Comparison of ENCODE assay signal across 12 cellular contexts in genomic region chr5:73234156-73234555, GRCh38.
DNase-seq lines count a peak whose midpoint lies in the region; ATAC-seq, FAIRE-seq and TF ChIP-seq lines count a peak whose summit lies in the region.
"Had no signal": no experiment of that assay in that cellular context is flagged by ENCODE, and none has a peak within 500 bp of the region (broad histone marks: within the 10 kb centered on the region; RNA-seq: fewer than 3 reads in every experiment).

No MANE protein-coding gene starts in this region.

- no peaks in the 10 kb centered on the region for H3K36me3 Mint-ChIP-seq in astrocyte (ENCODE audit: low read depth, unreplicated experiment)

- peak overlapping the region; percentile 85 for H3K4me2 ChIP-seq in astrocyte (ENCODE audit: low read length)
- peak overlapping the region; percentile 58 for H3K4me2 ChIP-seq in keratinocyte (ENCODE audit: control insufficient read depth, extremely low read depth, insufficient read depth, low read depth, low read length)

- TF ChIP-seq CTCF in astrocyte (IDR thresholded peaks at IDR 0.05; ENCODE audit: insufficient read depth, low read depth, low read length) (no peak), keratinocyte (optimal IDR thresholded peaks at IDR 0.05 in 1 of 3, IDR thresholded peaks at IDR 0.05 in 1 of 3, conservative IDR thresholded peaks at IDR 0.05 in 1 of 3; ENCODE audit: extremely low read depth in 1 of 3, insufficient read depth in 2 of 3, low read length in 3 of 3) (no peak), gastrocnemius medialis (IDR thresholded peaks at IDR 0.05 in 4 of 5, conservative IDR thresholded peaks at IDR 0.05 in 1 of 5) (no peak), kidney (IDR thresholded peaks at IDR 0.05; ENCODE audit: borderline replicate concordance, extremely low read depth, insufficient read depth) (no peak)

- H3K27me3 ChIP-seq in H7 (ENCODE audit: control insufficient read depth, insufficient read depth, low read length) (peaks cover 74% of the 10 kb centered on the region), astrocyte (ENCODE audit: insufficient read depth, low read length) (peaks cover 10% of the 10 kb centered on the region), keratinocyte (ENCODE audit: control insufficient read depth, extremely low read depth, insufficient read depth, low read length) (no peaks in the 10 kb centered on the region), gastrocnemius medialis (peaks cover 50 to 75% (median 58%) of the 10 kb centered on the region in 3 donors)

- peaks cover 16% of the 10 kb centered on the region for H3K4me1 ChIP-seq in astrocyte (ENCODE audit: insufficient read depth, low read length)
- peaks cover 22% of the 10 kb centered on the region for H3K4me1 ChIP-seq in keratinocyte (ENCODE audit: control insufficient read depth, extremely low read depth, insufficient read depth, low read length)
- peaks cover 8 to 13% of the 10 kb centered on the region in 2 donors for H3K4me1 ChIP-seq in gastrocnemius medialis
- H3K4me1 ChIP-seq in kidney (ENCODE audit: control insufficient read depth in 1 of 2, insufficient read depth in 1 of 2, low read depth in 1 of 2, low read length in 2 of 2) = peaks cover 0 to 2% of the 10 kb centered on the region in 2 donors

- H3K27ac Mint-ChIP-seq in astrocyte (ENCODE audit: unreplicated experiment) = no peak overlapping the region

- no peak for FAIRE-seq in astrocyte (lab: Jason Lieb, UNC)
- no peak for FAIRE-seq in keratinocyte (lab: Jason Lieb, UNC)
- FAIRE-seq in kidney (lab: Jason Lieb, UNC) = no peak
- FAIRE-seq: colon, GM18507 had no signal

- TF ChIP-seq POLR2A in gastrocnemius medialis (IDR thresholded peaks at IDR 0.05) = no peak

- no peaks in the 10 kb centered on the region for H3K9me3 Mint-ChIP-seq in astrocyte (ENCODE audit: unreplicated experiment)

- peaks cover 57% of the 10 kb centered on the region for H3K27me3 Mint-ChIP-seq in astrocyte (ENCODE audit: low read depth, unreplicated experiment)

- H3K9ac ChIP-seq in astrocyte (ENCODE audit: low read length) (peak overlapping the region; percentile 62), keratinocyte (ENCODE audit: control insufficient read depth, extremely low read depth, insufficient read depth, low read length) (no peak overlapping the region), kidney (ENCODE audit: low read length in 2 of 2) (no peak overlapping the region)

- H3K27ac ChIP-seq in astrocyte (ENCODE audit: low read depth, low read length) (no peak overlapping the region), keratinocyte (ENCODE audit: control insufficient read depth, insufficient read depth, low read length) (no peak overlapping the region), gastrocnemius medialis (no peak overlapping the region), kidney (ENCODE audit: low read depth in 2 of 2, low read length in 2 of 2) (no peak overlapping the region)
- H3K27ac ChIP-seq: thyroid gland had no signal

- H2AFZ ChIP-seq in astrocyte (ENCODE audit: low read depth, low read length) = peak overlapping the region; percentile 91
- H2AFZ ChIP-seq in keratinocyte (ENCODE audit: control insufficient read depth, low read length) = peak overlapping the region; percentile 77

- H3K79me2 ChIP-seq in astrocyte (ENCODE audit: insufficient read depth, low read length) = no peaks in the 10 kb centered on the region
- no peaks in the 10 kb centered on the region for H3K79me2 ChIP-seq in keratinocyte (ENCODE audit: control insufficient read depth, insufficient read depth, low read length)

- dilution Hi-C loops in keratinocyte (cut with MboI; ENCODE audit: extremely low pct_ligation_motif_present, low sequenced_read_pairs) = no loop called here

- no peak overlapping the region for H3K4me3 Mint-ChIP-seq in astrocyte (ENCODE audit: unreplicated experiment)

- intact Hi-C loops in gastrocnemius medialis (cut with DNase I; ENCODE audit: low total_unique reads) = no loop called here
- intact Hi-C loops in kidney (cut with DNase I) = no loop called here

- in situ Hi-C loops in gastrocnemius medialis (cut with MboI; ENCODE audit: low sequenced_read_pairs in 4 of 4) = no loop called here

- DNase-seq in H7 (peak; percentile 77), astrocyte (ENCODE audit: low read depth) (no peak), keratinocyte (ENCODE audit: low read depth, low spot score) (no peak), gastrocnemius medialis (no peak), kidney (no peak), hepatic stellate cell (ENCODE audit: low spot score) (no peak), LoVo (ENCODE audit: low spot score) (no peak)
- DNase-seq: NCI-H748 treated with DMSO at 0.1 percent for 48 hours, thyroid gland had no signal

- H3K9me3 ChIP-seq in astrocyte (ENCODE audit: insufficient read depth, low read depth, low read length) = no peaks in the 10 kb centered on the region
- no peaks in the 10 kb centered on the region for H3K9me3 ChIP-seq in keratinocyte (ENCODE audit: control insufficient read depth, low read depth, low read length)
- no peaks in the 10 kb centered on the region for H3K9me3 ChIP-seq in gastrocnemius medialis
- H3K9me3 ChIP-seq in kidney (ENCODE audit: control insufficient read depth in 1 of 2, low read length in 2 of 2) = no peaks in the 10 kb centered on the region
- H3K9me3 ChIP-seq: thyroid gland had no signal

- no peaks in the 10 kb centered on the region for H4K20me1 ChIP-seq in astrocyte (ENCODE audit: insufficient read depth, low read length)
- H4K20me1 ChIP-seq in keratinocyte (ENCODE audit: control insufficient read depth, extremely low read depth, insufficient read depth, low read length) = no peaks in the 10 kb centered on the region

- no peaks in the 10 kb centered on the region for H3K9me1 ChIP-seq in keratinocyte (ENCODE audit: control insufficient read depth, extremely low read depth, insufficient read depth, low read length)

- H3K4me3 ChIP-seq in H7 (ENCODE audit: insufficient read depth, low read depth, low read length) (peak overlapping the region; percentile 28), astrocyte (ENCODE audit: insufficient read depth, low read depth, low read length) (peak overlapping the region; percentile 51), keratinocyte (ENCODE audit: control insufficient read depth in 2 of 3, extremely low read depth in 1 of 3, insufficient read depth in 2 of 3, low read depth in 1 of 3, low read length in 3 of 3) (no peak overlapping the region), gastrocnemius medialis (peak overlapping the region; percentile 46 to 62 (median 52)), kidney (ENCODE audit: low read length in 2 of 2) (peak overlapping the region in 1 of 2 donors; percentile 51)

- H3K36me3 ChIP-seq in H7 (replicated peaks; ENCODE audit: control insufficient read depth, insufficient read depth, low read length) = no peaks in the 10 kb centered on the region
- H3K36me3 ChIP-seq in astrocyte (ENCODE audit: insufficient read depth, low read length) = no peaks in the 10 kb centered on the region
- no peaks in the 10 kb centered on the region for H3K36me3 ChIP-seq in keratinocyte (ENCODE audit: control insufficient read depth in 2 of 2, extremely low read depth in 1 of 2, insufficient read depth in 2 of 2, low read length in 2 of 2)
- no peaks in the 10 kb centered on the region for H3K36me3 ChIP-seq in gastrocnemius medialis
- no peaks in the 10 kb centered on the region for H3K36me3 ChIP-seq in kidney (ENCODE audit: control insufficient read depth in 1 of 2, insufficient read depth in 2 of 2, low read length in 2 of 2)
- H3K36me3 ChIP-seq: thyroid gland had no signal

- no peak for ATAC-seq in gastrocnemius medialis
- ATAC-seq in GM19023 (IDR thresholded peaks at IDR 0.05; ENCODE audit: unreplicated experiment) = no peak

- H3K4me1 Mint-ChIP-seq in astrocyte (ENCODE audit: low read depth, unreplicated experiment) = peaks cover 15% of the 10 kb centered on the region

Comparison
In these comparisons a context has a peak if more than half of its experiments do, and no peak if none do; other contexts are left out.
1. H3K4me3 ChIP-seq: peak in H7 (single experiment), astrocyte (single experiment) and gastrocnemius medialis (4 of 4); none in keratinocyte (0 of 3).